7 cellular contexts compared by ENCODE assay signal in the genomic region with DNA sequence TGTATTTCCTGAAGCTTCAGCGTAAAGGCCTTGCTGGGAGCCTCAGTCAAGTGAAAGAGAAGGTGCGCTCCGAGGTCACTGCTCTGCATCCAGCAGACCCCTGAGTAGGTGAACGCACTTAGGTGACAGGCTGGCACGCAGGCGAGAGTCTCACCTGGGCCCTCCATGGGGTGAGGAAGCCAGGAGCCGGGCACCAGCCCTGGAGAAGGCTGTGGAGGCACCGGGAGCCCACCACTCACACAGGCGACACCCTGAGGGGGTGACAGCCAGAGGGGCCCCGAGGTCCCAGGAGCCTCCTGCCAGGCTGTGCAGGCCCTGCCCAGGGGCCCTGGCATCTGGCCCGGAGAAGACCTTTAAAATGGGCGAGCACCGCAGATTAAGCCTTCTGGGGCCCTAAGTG.
"Had no signal": no experiment of that assay in that cellular context is flagged by ENCODE, and none has a peak within 500 bp of the region (broad histone marks: within the 10 kb centered on the region; RNA-seq: fewer than 3 reads in every experiment).

No MANE protein-coding gene starts in this region.

- H3K4me3 ChIP-seq: GM23248, HAP-1 had no signal

- H3K27ac ChIP-seq: HL-60, KMS-11 had no signal

- H3K9me3 ChIP-seq: HAP-1 had no signal

- H3K4me2 ChIP-seq: KMS-11 had no signal

- DNase-seq: GOT3, KBM-7 had no signal

- H3K4me1 ChIP-seq: HAP-1 had no signal

- H3K9ac ChIP-seq: KMS-11 had no signal

- ATAC-seq: HepG2 had no signal

- H3K36me3 ChIP-seq: HAP-1 had no signal
